In genomic region chr19:48968813-48969218, GRCh38 we compare ENCODE assay signal across 1 cellular context.
TF ChIP-seq lines count a peak whose summit lies in the region.

No MANE protein-coding gene starts in this region.

TF ChIP-seq in HepG2, 621 proteins besides CTCF, POLR2A, EP300 and RAD21:
- peak; percentile 52 to 69; a peak in 3 of 4 replicates for TF ChIP-seq MAFK (conservative IDR thresholded peaks at IDR 0.05 in 1 of 2, IDR thresholded peaks at IDR 0.05 in 1 of 2; ENCODE audit: low read length in 2 of 2)
- peak; percentile 33; the same call in 1 of the 2 replicates for TF ChIP-seq MAFF (IDR thresholded peaks at IDR 0.05; ENCODE audit: low read depth, low read length)
- no peak for TF ChIP-seq TAF15 (IDR thresholded peaks at IDR 0.05; ENCODE audit: low read depth, low read length, poor library complexity, severe bottlenecking)
- TF ChIP-seq AGO1 (IDR thresholded peaks at IDR 0.05; ENCODE audit: low read depth, low read length, poor library complexity, severe bottlenecking): peak; percentile 95
